9 cellular contexts compared by ENCODE assay signal in genomic region chr1:241600496-241600901, GRCh38. TPM values are rescaled to one million over a fixed set of nuclear protein-coding genes. Genes with fewer than 3 reads are reported as not detected.
A peak's percentile ranks its signal among the peaks of the same experiment; 100 is the strongest.
DNase-seq lines count a peak whose midpoint lies in the region; ATAC-seq and TF ChIP-seq lines count a peak whose summit lies in the region.
"Had no signal": no experiment of that assay in that cellular context is flagged by ENCODE, and none has a peak within 500 bp of the region (broad histone marks: within the 10 kb centered on the region; RNA-seq: fewer than 3 reads in every experiment).

No MANE protein-coding gene starts in this region.

- intact Hi-C loops in left ventricle myocardium inferior (cut with micrococcal nuclease) (loop anchor here (10.0 kb wide), 1 partner anchor 214 kb away; no protein-coding TSS in a partner anchor), cardiac septum (cut with DNase I) (no loop called here)

- no peak overlapping the region for H3K27ac Mint-ChIP-seq in activated T-helper 17 cell treated with anti-CD3 and anti-CD28 coated beads, Interleukin-2, amount 50 U/mL, for 72 hours

- no peaks in the 10 kb centered on the region for H3K27me3 ChIP-seq in left ventricle myocardium inferior (ENCODE audit: low read depth)

- no peaks in the 10 kb centered on the region for H3K9me3 Mint-ChIP-seq in activated T-helper 17 cell treated with anti-CD3 and anti-CD28 coated beads, Interleukin-2, amount 50 U/mL, for 72 hours

- H3K27me3 Mint-ChIP-seq in activated T-helper 17 cell treated with anti-CD3 and anti-CD28 coated beads, Interleukin-2, amount 50 U/mL, for 72 hours: no peaks in the 10 kb centered on the region

- H3K4me1 ChIP-seq in left ventricle myocardium inferior: peaks cover 4% of the 10 kb centered on the region

- H3K36me3 Mint-ChIP-seq in activated T-helper 17 cell treated with anti-CD3 and anti-CD28 coated beads, Interleukin-2, amount 50 U/mL, for 72 hours (ENCODE audit: low read depth): peaks cover 16% of the 10 kb centered on the region

- H3K27ac ChIP-seq in left ventricle myocardium inferior (replicated peaks): no peak overlapping the region

- no peak for TF ChIP-seq CTCF in left ventricle myocardium inferior (IDR thresholded peaks at IDR 0.05; ENCODE audit: borderline replicate concordance)

- ATAC-seq in GM19397 (IDR thresholded peaks at IDR 0.05; ENCODE audit: unreplicated experiment) (peak; percentile 73), HG03066 (IDR thresholded peaks at IDR 0.05; ENCODE audit: low read depth, unreplicated experiment) (peak; percentile 85)
- ATAC-seq in activated T-helper 17 cell treated with anti-CD3 and anti-CD28 coated beads, Interleukin-2, amount 50 U/mL, for 72 hours (replicated peaks): peak; percentile 72

- H3K4me3 Mint-ChIP-seq in activated T-helper 17 cell treated with anti-CD3 and anti-CD28 coated beads, Interleukin-2, amount 50 U/mL, for 72 hours: no peak overlapping the region

- H3K4me3 ChIP-seq in left ventricle myocardium inferior: no peak overlapping the region

- no peaks in the 10 kb centered on the region for H3K36me3 ChIP-seq in left ventricle myocardium inferior

- peaks cover 4% of the 10 kb centered on the region for H3K4me1 Mint-ChIP-seq in activated T-helper 17 cell treated with anti-CD3 and anti-CD28 coated beads, Interleukin-2, amount 50 U/mL, for 72 hours

- H3K9me3 ChIP-seq in left ventricle myocardium inferior (replicated peaks): no peaks in the 10 kb centered on the region

- DNase-seq in EH (ENCODE audit: low read depth): peak; percentile 84
- DNase-seq in stimulated activated CD4-positive, alpha-beta T cell treated with anti-CD3 and anti-CD28 coated beads, Interleukin-4, amount 100 ng/mL, for 4 hours: no peak
- no peak for DNase-seq in left ventricle myocardium inferior
- no peak for DNase-seq in NCI-H1436 (lab: John Stamatoyannopoulos, UW)
- DNase-seq in cardiac septum (ENCODE audit: low spot score): no peak

RNA-seq across cellular contexts. Expression of gene CHML, which starts 39.7 kb away (rescaled TPM):
- total RNA-seq in activated T-helper 17 cell treated with anti-CD3 and anti-CD28 coated beads, Interleukin-2, amount 50 U/mL, for 72 hours: 10 to 100 TPM in 1 of 2 donors, 1 to 10 TPM in 1; 8.9 to 13.4 TPM
- total RNA-seq in left ventricle myocardium inferior (8.2 TPM), cardiac septum (5.7 TPM)

RNA-seq across cellular contexts. Expression of gene OPN3, which starts 39.7 kb away (rescaled TPM):
- total RNA-seq in activated T-helper 17 cell treated with anti-CD3 and anti-CD28 coated beads, Interleukin-2, amount 50 U/mL, for 72 hours: 10 to 100 TPM in 1 of 2 donors, 1 to 10 TPM in 1; 9.2 to 14.7 TPM
- 6.1 TPM for total RNA-seq in left ventricle myocardium inferior
- 5.7 TPM for total RNA-seq in cardiac septum

RNA-seq across cellular contexts. Expression of gene WDR64, which starts 51.6 kb away (rescaled TPM):
- not detected for total RNA-seq in activated T-helper 17 cell treated with anti-CD3 and anti-CD28 coated beads, Interleukin-2, amount 50 U/mL, for 72 hours
- total RNA-seq in left ventricle myocardium inferior (not detected), cardiac septum (not detected)
- total RNA-seq: NCI-H460 had no signal
